ENCODE assay signal across 8 cellular contexts in the genomic region with DNA sequence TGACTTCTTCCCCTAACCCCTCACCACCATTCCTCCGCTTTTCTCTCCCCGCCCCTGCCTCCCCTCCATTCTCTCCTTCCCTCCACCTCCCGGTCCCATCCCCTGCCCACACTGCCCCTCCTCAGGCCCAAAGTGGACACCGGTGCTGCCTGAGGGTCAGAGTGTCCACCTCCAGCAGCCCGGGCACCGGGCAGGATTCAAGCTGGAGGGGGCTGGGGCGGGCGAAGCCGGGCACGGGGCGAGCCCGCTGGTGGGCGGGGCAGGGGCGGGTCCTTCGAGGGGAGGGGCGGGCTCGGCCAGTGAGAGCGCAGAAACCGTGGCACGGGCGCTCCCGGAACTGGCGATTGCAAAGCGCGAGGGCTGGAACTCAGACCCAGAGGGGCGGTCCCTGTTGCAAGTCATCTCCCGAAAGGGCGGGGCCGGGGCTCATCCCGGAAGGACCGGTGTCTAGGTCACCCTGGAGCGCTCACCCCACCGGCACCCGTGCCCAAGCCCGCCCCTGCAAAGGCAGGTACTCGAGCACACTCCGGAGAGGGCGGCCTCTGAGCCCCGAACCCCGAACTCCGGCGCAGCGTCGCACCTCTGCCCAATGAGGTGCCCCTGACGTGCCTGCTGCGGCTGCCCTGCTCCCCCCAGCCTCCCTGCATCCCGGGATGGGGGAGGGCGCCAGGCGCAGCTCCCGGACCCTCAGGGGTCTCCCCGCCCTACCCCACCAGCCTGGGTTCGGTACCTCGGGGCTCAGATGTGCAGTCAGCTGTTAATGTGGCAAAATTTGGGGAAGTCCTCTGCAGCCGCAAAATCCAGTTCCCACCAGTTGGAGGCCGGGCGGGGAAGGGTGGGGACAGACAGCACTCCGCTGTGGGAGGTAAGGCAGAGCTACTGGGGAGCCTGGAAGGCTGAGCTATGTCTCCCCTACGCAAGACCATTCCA. TPM values are rescaled to one million over a fixed set of nuclear protein-coding genes. Genes with fewer than 3 reads are reported as not detected.
A peak's percentile ranks its signal among the peaks of the same experiment; 100 is the strongest.
DNase-seq lines count a peak whose midpoint lies in the region; ATAC-seq and TF ChIP-seq lines count a peak whose summit lies in the region.

No MANE protein-coding gene starts in this region.

- intact Hi-C loops in colonic mucosa (cut with DNase I) = no loop called here

- DNase-seq in AG09309 (ENCODE audit: low read depth) = peak; percentile 59
- DNase-seq in NCI-H446 (lab: John Stamatoyannopoulos, UW) = peak; percentile 74 to 94
- DNase-seq in activated CD4-positive, alpha-beta T cell treated with anti-CD3 and anti-CD28 coated beads for 24 hours (ENCODE audit: low read depth in 2 of 2) = peak; percentile 89 to 96
- peak; percentile 99 for DNase-seq in colonic mucosa
- peak; percentile 99 for DNase-seq in left lobe of liver (ENCODE audit: low spot score)
- peak; percentile 77 for DNase-seq in stimulated activated CD4-positive, alpha-beta T cell treated with anti-CD3 and anti-CD28 coated beads, Interleukin-2, amount 100 ng/mL, for 4 hours (ENCODE audit: low read depth)

- H3K9ac ChIP-seq in colonic mucosa (ENCODE audit: low read depth in 2 of 2, low read length in 2 of 2) = peak overlapping the region; percentile 94 to 98

- peak overlapping the region; percentile 94 for H3K27ac ChIP-seq in colonic mucosa

- peaks cover 13% of the 10 kb centered on the region for H3K4me1 ChIP-seq in colonic mucosa

- TF ChIP-seq CTCF in AG09309 (IDR thresholded peaks at IDR 0.05; ENCODE audit: control insufficient read depth, insufficient read depth, low read depth, low read length, missing control alignments) (no peak), colonic mucosa (IDR thresholded peaks at IDR 0.05) (no peak)

- ATAC-seq in GM18909 (IDR thresholded peaks at IDR 0.05; ENCODE audit: poor library complexity, unreplicated experiment) (peak; percentile 92), HG03139 (IDR thresholded peaks at IDR 0.05; ENCODE audit: unreplicated experiment) (peak; percentile 89), left lobe of liver (peak; percentile 86)

- H3K9me3 ChIP-seq in colonic mucosa = no peaks in the 10 kb centered on the region

- H3K4me3 ChIP-seq in AG09309 (ENCODE audit: control insufficient read depth, low read depth, low read length) (peak overlapping the region; percentile 76), colonic mucosa (peak overlapping the region; percentile 78)

- no peaks in the 10 kb centered on the region for H3K36me3 ChIP-seq in colonic mucosa

- H3K27me3 ChIP-seq in colonic mucosa = no peaks in the 10 kb centered on the region

RNA-seq across cellular contexts. Expression of a gene that starts 16.5 kb away (rescaled TPM):
- total RNA-seq in colonic mucosa (10 to 100 TPM; 10.9 to 18.2 TPM), left lobe of liver (8.4 TPM)

RNA-seq across cellular contexts. Expression of a gene that starts 27.1 kb away (rescaled TPM):
- 10 to 100 TPM; 31.6 to 41.6 TPM for total RNA-seq in colonic mucosa
- total RNA-seq in left lobe of liver = 1.3 TPM

Comparison
In these comparisons a context has a peak if more than half of its experiments do, and no peak if none do; other contexts are left out.
1. Peak in every context shown above with its lines: DNase-seq, ATAC-seq, H3K4me3 ChIP-seq and H3K27ac ChIP-seq.
2. RNA of a gene that starts 27.1 kb away (total RNA-seq): 31.6 to 41.6 TPM in colonic mucosa; 1.3 TPM in left lobe of liver (single experiment); every median in the first group is over 10 times any median in the second.